In the genomic region with DNA sequence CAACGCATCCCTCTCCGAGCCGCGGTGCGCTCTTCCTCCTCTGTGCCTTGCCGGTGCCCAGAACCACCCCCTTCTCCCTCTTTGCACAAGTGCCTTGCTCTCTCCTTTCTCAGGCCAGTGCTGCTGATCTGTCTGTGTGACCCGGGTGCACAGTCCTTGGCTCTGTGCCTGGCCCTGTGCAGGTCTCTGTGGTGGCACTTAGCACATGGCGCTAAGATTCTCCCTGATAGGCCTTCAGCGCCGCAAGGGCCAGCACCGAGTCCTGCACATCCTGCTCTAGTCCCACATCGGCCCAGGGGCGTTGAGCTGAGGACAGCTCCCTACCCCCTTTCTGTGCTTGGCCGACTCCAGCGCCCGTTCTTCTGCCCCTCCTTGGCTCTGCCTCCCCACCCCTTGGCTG, we compare ENCODE assay signal across 23 cellular contexts.
DNase-seq lines count a peak whose midpoint lies in the region; ATAC-seq, FAIRE-seq and TF ChIP-seq lines count a peak whose summit lies in the region.
"Had no signal": no experiment of that assay in that cellular context is flagged by ENCODE, and none has a peak within 500 bp of the region (broad histone marks: within the 10 kb centered on the region; RNA-seq: fewer than 3 reads in every experiment).

No MANE protein-coding gene starts in this region.

- H3F3A ChIP-seq in neural progenitor cell (ENCODE audit: low read depth) = no peaks in the 10 kb centered on the region

- in situ Hi-C loops in HepG2 (cut with HindIII; ENCODE audit: extremely low pct_ligation_motif_present, low pct_unique_long_range_greater_than_20kb) = no loop called here

- no peak for TF ChIP-seq RAD21 in HepG2 (CRISPR knock-in tag; IDR thresholded peaks at IDR 0.05)

- H4K20me1 ChIP-seq in HepG2 (ENCODE audit: insufficient read depth, low read length) = no peaks in the 10 kb centered on the region
- peaks cover 28% of the 10 kb centered on the region for H4K20me1 ChIP-seq in neural progenitor cell (ENCODE audit: low read depth)
- no peaks in the 10 kb centered on the region for H4K20me1 ChIP-seq in OCI-LY7 (ENCODE audit: insufficient read depth, low read length)

- H3K36me3 Mint-ChIP-seq in brain (peaks cover 7% of the 10 kb centered on the region), neural progenitor cell (peaks cover 2% of the 10 kb centered on the region), type B pancreatic cell (peaks cover 4% of the 10 kb centered on the region)
- H3K36me3 Mint-ChIP-seq: activated CD4-positive, alpha-beta memory T cell treated with anti-CD3 and anti-CD28 coated beads for 36 hours; CD8-positive, alpha-beta memory T cell had no signal

- POLR2A ChIA-PET in HepG2 (lab: Yijun Ruan, JAX) = no interaction called here
- POLR2A ChIA-PET in OCI-LY7 (lab: Charles Lee) = no interaction called here

- no peaks in the 10 kb centered on the region for H3K27me3 Mint-ChIP-seq in brain
- H3K27me3 Mint-ChIP-seq in neural progenitor cell (ENCODE audit: insufficient read depth, low read depth) = peaks cover 5% of the 10 kb centered on the region
- H3K27me3 Mint-ChIP-seq in type B pancreatic cell = no peaks in the 10 kb centered on the region
- H3K27me3 Mint-ChIP-seq: stimulated activated naive CD8-positive, alpha-beta T cell treated with anti-CD3 and anti-CD28 coated beads, Interleukin-15, Interleukin-2, amounts not matched to agents 100 ng/mL and 50 ng/mL, for 24 hours had no signal

- no peak overlapping the region for H3K9ac ChIP-seq in HepG2 (ENCODE audit: insufficient read depth, low read depth, low read length)
- no peak overlapping the region for H3K9ac ChIP-seq in neural progenitor cell
- H3K9ac ChIP-seq: KMS-11 had no signal

- H3K27ac Mint-ChIP-seq in brain (peak overlapping the region in 3 of 5 experiments; percentile 73 to 88 (median 75)), neural progenitor cell (peak overlapping the region; percentile 34), type B pancreatic cell (peak overlapping the region; percentile 92)
- H3K27ac Mint-ChIP-seq: activated CD4-positive, alpha-beta memory T cell treated with anti-CD3 and anti-CD28 coated beads for 36 hours; CD8-positive, alpha-beta memory T cell; dendritic cell treated with granulocyte-macrophage colony-stimulating factor and Interleukin-4, amounts not matched to agents 40 ng/mL and 50 ng/mL, for 4 days; endodermal cell; stimulated activated naive CD8-positive, alpha-beta T cell treated with anti-CD3 and anti-CD28 coated beads, Interleukin-15, Interleukin-2, amounts not matched to agents 100 ng/mL and 50 ng/mL, for 24 hours had no signal

- H3K36me3 ChIP-seq in right lobe of liver = no peaks in the 10 kb centered on the region
- H3K36me3 ChIP-seq in HepG2 (replicated peaks in 1 of 2; ENCODE audit: control insufficient read depth in 1 of 2, insufficient read depth in 2 of 2, low read length in 2 of 2) = no peaks in the 10 kb centered on the region; a peak in 1 of 5 replicates
- H3K36me3 ChIP-seq in neural progenitor cell = no peaks in the 10 kb centered on the region
- H3K36me3 ChIP-seq in OCI-LY7 (ENCODE audit: insufficient read depth, low read length) = no peaks in the 10 kb centered on the region
- H3K36me3 ChIP-seq: esophagus muscularis mucosa, HAP-1, lower lobe of right lung, prostate gland, vagina had no signal

- ATAC-seq in right lobe of liver (peak; percentile 77 to 86 (median 83)), HepG2 (no peak)

- intact Hi-C loops in right lobe of liver (cut with DNase I) = no loop called here
- intact Hi-C loops in HepG2 (cut with micrococcal nuclease; ENCODE audit: unreplicated experiment) = loop anchor here (1.0 to 5.0 kb wide), 3 partner anchors 53 to 298 kb away; no protein-coding TSS in a partner anchor
- intact Hi-C loops in OCI-LY7 (cut with micrococcal nuclease; ENCODE audit: unreplicated experiment) = no loop called here

- FAIRE-seq in HepG2 (lab: Jason Lieb, UNC) = no peak
- FAIRE-seq: HTR-8/SVneo had no signal

- H2AFZ ChIP-seq in HepG2 (ENCODE audit: low read length) = no peak overlapping the region
- no peak overlapping the region for H2AFZ ChIP-seq in neural progenitor cell (replicated peaks)
- no peak overlapping the region for H2AFZ ChIP-seq in OCI-LY7 (ENCODE audit: low read length)

- H3K79me2 ChIP-seq in HepG2 (ENCODE audit: insufficient read depth, low read length) = peaks cover 4% of the 10 kb centered on the region
- H3K79me2 ChIP-seq in neural progenitor cell (ENCODE audit: low read depth) = no peaks in the 10 kb centered on the region
- no peaks in the 10 kb centered on the region for H3K79me2 ChIP-seq in OCI-LY7 (ENCODE audit: insufficient read depth, low read depth, low read length)

- 60% methylated on average over 7 of the region's 16 CpGs for WGBS in right lobe of liver (ENCODE audit: insufficient coverage, low coverage, low lambda C conversion rate, missing lambda C conversion rate)
- 93% methylated on average over 15 of the region's 16 CpGs for WGBS in HepG2 (ENCODE audit: low lambda C conversion rate)

- DNase-seq in right lobe of liver (peak; percentile 68 to 76 (median 75)), HepG2 (ENCODE audit: low spot score) (no peak), neural progenitor cell (ENCODE audit: low spot score) (no peak), type B pancreatic cell (ENCODE audit: extremely low spot score, unreplicated experiment) (no peak), OCI-LY7 (ENCODE audit: low spot score) (no peak)
- DNase-seq in stimulated activated CD4-positive, alpha-beta T cell treated with anti-CD3 and anti-CD28 coated beads, Interleukin-4, amount 100 ng/mL, for 1 hour = no peak
- DNase-seq in stimulated activated CD4-positive, alpha-beta T cell treated with anti-CD3 and anti-CD28 coated beads, Interleukin-15, amount 100 ng/mL, for 24 hours = no peak
- DNase-seq: DMS153, lower lobe of right lung had no signal

- H3K27ac ChIP-seq in right lobe of liver (no peak overlapping the region), HepG2 (ENCODE audit: extremely low read length, insufficient read depth, low read length) (no peak overlapping the region), neural progenitor cell (no peak overlapping the region), OCI-LY7 (ENCODE audit: low read depth, low read length, poor library complexity, severe bottlenecking) (no peak overlapping the region)
- H3K27ac ChIP-seq: esophagus muscularis mucosa, KMS-11, lower lobe of right lung, prostate gland, RWPE1, vagina had no signal

- BruUV-seq in HepG2 (replicated peaks; lab: Mats Ljungman, UMichigan) = no TSS peak
- no TSS peak for BruUV-seq in OCI-LY7 (replicated peaks; lab: Mats Ljungman, UMichigan)

- H3K9me2 ChIP-seq in OCI-LY7 (ENCODE audit: insufficient read depth, low read length) = no peaks in the 10 kb centered on the region

- H3K9me3 ChIP-seq in right lobe of liver = no peaks in the 10 kb centered on the region
- H3K9me3 ChIP-seq in HepG2 (ENCODE audit: low read length) = no peaks in the 10 kb centered on the region
- no peaks in the 10 kb centered on the region for H3K9me3 ChIP-seq in neural progenitor cell (ENCODE audit: low read depth)
- H3K9me3 ChIP-seq in OCI-LY7 (ENCODE audit: low read length) = no peaks in the 10 kb centered on the region
- H3K9me3 ChIP-seq: esophagus muscularis mucosa, HAP-1, lower lobe of right lung, prostate gland, vagina had no signal

- H3K27me3 ChIP-seq in right lobe of liver (no peaks in the 10 kb centered on the region), HepG2 (ENCODE audit: control insufficient read depth in 1 of 2, insufficient read depth in 2 of 2, low read length in 2 of 2) (no peaks in the 10 kb centered on the region), neural progenitor cell (no peaks in the 10 kb centered on the region)
- H3K27me3 ChIP-seq: esophagus muscularis mucosa, vagina had no signal

- H3K4me2 ChIP-seq in HepG2 (ENCODE audit: low read depth, low read length) = no peak overlapping the region
- H3K4me2 ChIP-seq in neural progenitor cell = no peak overlapping the region
- H3K4me2 ChIP-seq in OCI-LY7 (ENCODE audit: low read length) = no peak overlapping the region
- H3K4me2 ChIP-seq: KMS-11 had no signal

- H3K4me3 Mint-ChIP-seq in brain (no peak overlapping the region), neural progenitor cell (no peak overlapping the region), type B pancreatic cell (no peak overlapping the region)
- H3K4me3 Mint-ChIP-seq: activated CD4-positive, alpha-beta memory T cell treated with anti-CD3 and anti-CD28 coated beads for 36 hours; CD8-positive, alpha-beta memory T cell; central memory CD8-positive, alpha-beta T cell; dendritic cell treated with granulocyte-macrophage colony-stimulating factor and Interleukin-4, amounts not matched to agents 40 ng/mL and 50 ng/mL, for 4 days; endodermal cell; stimulated activated naive CD8-positive, alpha-beta T cell treated with anti-CD3 and anti-CD28 coated beads, Interleukin-15, Interleukin-2, amounts not matched to agents 100 ng/mL and 50 ng/mL, for 24 hours had no signal

- TF ChIP-seq EP300 in HepG2 (IDR thresholded peaks at IDR 0.05; ENCODE audit: low read depth in 2 of 2, low read length in 2 of 2) (no peak), HepG2 (CRISPR knock-in tag; IDR thresholded peaks at IDR 0.05; ENCODE audit: borderline replicate concordance) (no peak)

- H3K4me1 ChIP-seq in right lobe of liver (peaks cover 0 to 9% (median 0%) of the 10 kb centered on the region in 4 donors), HepG2 (ENCODE audit: insufficient read depth, low read length) (peaks cover 31% of the 10 kb centered on the region), neural progenitor cell (peaks cover 13% of the 10 kb centered on the region), OCI-LY7 (ENCODE audit: insufficient read depth, low read length, poor library complexity, severe bottlenecking) (no peaks in the 10 kb centered on the region)
- H3K4me1 ChIP-seq: HAP-1 had no signal

- no peaks in the 10 kb centered on the region for H3K9me3 Mint-ChIP-seq in brain
- no peaks in the 10 kb centered on the region for H3K9me3 Mint-ChIP-seq in neural progenitor cell
- H3K9me3 Mint-ChIP-seq in type B pancreatic cell = no peaks in the 10 kb centered on the region
- H3K9me3 Mint-ChIP-seq: activated CD4-positive, alpha-beta memory T cell treated with anti-CD3 and anti-CD28 coated beads for 36 hours; CD8-positive, alpha-beta memory T cell; central memory CD8-positive, alpha-beta T cell; dendritic cell treated with granulocyte-macrophage colony-stimulating factor and Interleukin-4, amounts not matched to agents 40 ng/mL and 50 ng/mL, for 4 days; stimulated activated naive CD8-positive, alpha-beta T cell treated with anti-CD3 and anti-CD28 coated beads, Interleukin-15, Interleukin-2, amounts not matched to agents 100 ng/mL and 50 ng/mL, for 24 hours had no signal

- H3K4me1 Mint-ChIP-seq in brain (peaks cover 73% of the 10 kb centered on the region), neural progenitor cell (peaks cover 25% of the 10 kb centered on the region), type B pancreatic cell (ENCODE audit: unreplicated experiment) (peaks cover 61% of the 10 kb centered on the region)
- H3K4me1 Mint-ChIP-seq: CD8-positive, alpha-beta memory T cell; central memory CD8-positive, alpha-beta T cell had no signal

- TF ChIP-seq POLR2A in right lobe of liver (IDR thresholded peaks at IDR 0.05) (no peak), HepG2 (IDR thresholded peaks at IDR 0.05; ENCODE audit: insufficient read depth in 1 of 2, low read depth in 2 of 2, low read length in 2 of 2) (no peak)

- CTCF ChIA-PET in HepG2 (lab: Yijun Ruan, JAX; ENCODE audit: low intra/inter-chr PET ratio, low total read pairs) = interaction anchor here (1.5 to 1.9 kb wide), 2 partner anchors 137 to 298 kb away, joined by 4 to 5 read pairs; partner anchors contain the start of gene NEDD4L
- CTCF ChIA-PET in OCI-LY7 (lab: Charles Lee; ENCODE audit: unreplicated experiment) = no interaction called here

- TF ChIP-seq CTCF in right lobe of liver (IDR thresholded peaks at IDR 0.05) (no peak), HepG2 (CRISPR knock-in tag; IDR thresholded peaks at IDR 0.05) (no peak), brain (conservative IDR thresholded peaks at IDR 0.05) (no peak), neural progenitor cell (IDR thresholded peaks at IDR 0.05) (no peak), type B pancreatic cell (conservative IDR thresholded peaks at IDR 0.05) (no peak), OCI-LY7 (conservative IDR thresholded peaks at IDR 0.05; ENCODE audit: low read length) (no peak)

- no peak overlapping the region for H3K4me3 ChIP-seq in right lobe of liver
- H3K4me3 ChIP-seq in HepG2 (replicated peaks in 1 of 3; ENCODE audit: insufficient read depth in 1 of 3, low read depth in 2 of 3, low read length in 3 of 3) = no peak overlapping the region
- H3K4me3 ChIP-seq in neural progenitor cell = no peak overlapping the region
- no peak overlapping the region for H3K4me3 ChIP-seq in OCI-LY7 (ENCODE audit: low read depth, low read length, poor library complexity, severe bottlenecking)
- H3K4me3 ChIP-seq: esophagus muscularis mucosa, HAP-1, lower lobe of right lung, prostate gland, vagina had no signal

Comparison
In these comparisons a context has a peak if more than half of its experiments do, and no peak if none do; other contexts are left out.
1. DNase-seq: peak in right lobe of liver (3 of 3); none in HepG2 (single experiment), neural progenitor cell (single experiment), type B pancreatic cell (single experiment), stimulated activated CD4-positive, alpha-beta T cell treated with anti-CD3 and anti-CD28 coated beads, Interleukin-4, amount 100 ng/mL, for 1 hour (single experiment), OCI-LY7 (single experiment) and stimulated activated CD4-positive, alpha-beta T cell treated with anti-CD3 and anti-CD28 coated beads, Interleukin-15, amount 100 ng/mL, for 24 hours (single experiment).
2. H3K27ac Mint-ChIP-seq: peak in every context shown above with its lines; median percentile 92 in type B pancreatic cell; 75 in brain; 34 in neural progenitor cell.